12 cellular contexts compared by ENCODE assay signal in the genomic region with DNA sequence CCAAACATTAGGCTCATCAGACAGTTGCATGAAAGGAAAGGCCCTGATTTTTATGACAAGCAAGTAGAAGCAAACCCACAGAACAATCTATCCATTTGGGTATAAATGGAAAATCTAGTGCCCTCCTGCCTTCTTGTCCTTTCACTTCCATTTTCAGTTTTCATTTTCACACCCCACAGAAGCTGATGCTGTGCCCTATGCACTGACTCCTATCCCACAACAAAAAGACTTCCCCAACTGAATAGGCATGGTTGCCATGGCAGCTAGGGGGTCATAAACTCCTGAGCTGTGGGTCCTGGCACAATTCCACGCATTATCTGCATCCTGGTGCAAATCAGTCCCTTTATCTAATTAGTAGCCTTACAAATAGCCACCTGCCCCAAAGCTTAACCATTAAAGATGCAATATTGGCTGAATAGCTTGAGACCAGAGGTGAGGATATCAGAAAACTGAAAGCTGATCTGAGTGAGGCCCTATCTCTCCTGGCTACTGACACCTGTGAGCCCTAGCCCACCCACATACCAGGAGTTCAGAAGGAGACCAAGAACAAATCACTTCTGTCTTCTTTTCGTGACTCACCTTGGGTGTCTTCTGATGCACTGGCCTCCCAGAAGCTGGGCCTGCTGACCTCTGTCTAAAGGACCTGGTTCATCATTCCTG. TPM values are rescaled to one million over a fixed set of nuclear protein-coding genes. Genes with fewer than 3 reads are reported as not detected.
DNase-seq lines count a peak whose midpoint lies in the region; ATAC-seq and TF ChIP-seq lines count a peak whose summit lies in the region.
"Had no signal": no experiment of that assay in that cellular context is flagged by ENCODE, and none has a peak within 500 bp of the region (broad histone marks: within the 10 kb centered on the region; RNA-seq: fewer than 3 reads in every experiment).

No MANE protein-coding gene starts in this region.

- DNase-seq in stimulated activated CD4-positive, alpha-beta T cell treated with anti-CD3 and anti-CD28 coated beads, Interleukin-15, amount 100 ng/mL, for 24 hours, result peak; percentile 11
- no peak for DNase-seq in stimulated activated CD4-positive, alpha-beta T cell treated with anti-CD3 and anti-CD28 coated beads, Interleukin-2, amount 100 ng/mL, for 48 hours
- peak; percentile 45 for DNase-seq in MV-4-11 (lab: John Stamatoyannopoulos, UW)
- DNase-seq in activated T-helper 2 cell treated with anti-CD3 and anti-CD28 coated beads, Interferon-gamma antibody, Interleukin-2, Interleukin-4, amounts not matched to agents 10 μg/mL and 5 μg/mL and 100 μg/mL, durations not matched to agents 14 hours and 24 hours and 36 hours (ENCODE audit: low spot score), result no peak
- no peak for DNase-seq in activated CD4-positive, alpha-beta T cell treated with anti-CD3 and anti-CD28 coated beads, Interleukin-2, amount 50 U/mL, for 4 hours
- no peak for DNase-seq in HuH-7 (ENCODE audit: low spot score)
- no peak for DNase-seq in H9
- DNase-seq: activated CD4-positive, CD25-positive, alpha-beta regulatory T cell treated with anti-CD3 and anti-CD28 coated beads, Interleukin-2, amount 50 U/mL, for 72 hours; posterior cingulate gyrus had no signal

- no peak overlapping the region for H2BK120ac ChIP-seq in H9 (ENCODE audit: low read depth, low read length, poor library complexity, severe bottlenecking)

- no peak overlapping the region for H3K27ac ChIP-seq in H9 (ENCODE audit: insufficient read length, low read depth, low read length)
- H3K27ac ChIP-seq: HL-60 had no signal

- H3K18ac ChIP-seq in H9 (ENCODE audit: insufficient read length, low read depth, low read length), result no peak overlapping the region

- H3K23ac ChIP-seq in H9 (ENCODE audit: insufficient read length, low read depth, low read length), result no peak overlapping the region

- H3K27me3 ChIP-seq in H9 (ENCODE audit: insufficient read depth, low read length), result no peaks in the 10 kb centered on the region

- no peak overlapping the region for H4K5ac ChIP-seq in H9 (ENCODE audit: insufficient read length, low read depth, low read length)

- H3K9me3 ChIP-seq in H9 (ENCODE audit: control insufficient read depth, low read depth, low read length), result peaks cover 21% of the 10 kb centered on the region

- no peak overlapping the region for H3T11ph ChIP-seq in H9 (ENCODE audit: low read length)

- H2BK15ac ChIP-seq in H9 (ENCODE audit: low read depth, low read length), result no peak overlapping the region

- H3K79me2 ChIP-seq in H9 (ENCODE audit: insufficient read depth, low read length), result no peaks in the 10 kb centered on the region

- no peaks in the 10 kb centered on the region for H3K36me3 Mint-ChIP-seq in activated T-helper 2 cell treated with anti-CD3 and anti-CD28 coated beads, Interferon-gamma antibody, Interleukin-2, Interleukin-4, amounts not matched to agents 10 μg/mL and 5 μg/mL and 100 μg/mL, durations not matched to agents 14 hours and 24 hours and 36 hours (ENCODE audit: low read depth)
- peaks cover 28 to 33% (median 31%) of the 10 kb centered on the region in 3 experiments for H3K36me3 Mint-ChIP-seq in H9 (ENCODE audit: insufficient read depth in 1 of 3, low read depth in 3 of 3)
- H3K36me3 Mint-ChIP-seq: CD14-positive monocyte had no signal

- H4K91ac ChIP-seq in H9 (ENCODE audit: insufficient read length, low read depth, low read length), result no peak overlapping the region

- H3K4me3 Mint-ChIP-seq in activated T-helper 2 cell treated with anti-CD3 and anti-CD28 coated beads, Interferon-gamma antibody, Interleukin-2, Interleukin-4, amounts not matched to agents 10 μg/mL and 5 μg/mL and 100 μg/mL, durations not matched to agents 14 hours and 24 hours and 36 hours (ENCODE audit: low read depth), result no peak overlapping the region
- H3K4me3 Mint-ChIP-seq in H9, result no peak overlapping the region
- H3K4me3 Mint-ChIP-seq: CD14-positive monocyte had no signal

- H3K4me1 ChIP-seq in H9 (ENCODE audit: insufficient read depth, low read length), result no peaks in the 10 kb centered on the region; the same call in 1 of the 2 replicates

- no peak overlapping the region for H3K27ac Mint-ChIP-seq in activated T-helper 2 cell treated with anti-CD3 and anti-CD28 coated beads, Interferon-gamma antibody, Interleukin-2, Interleukin-4, amounts not matched to agents 10 μg/mL and 5 μg/mL and 100 μg/mL, durations not matched to agents 14 hours and 24 hours and 36 hours
- peak overlapping the region in 1 of 3 experiments; percentile 45; a peak in 1 of 7 replicates for H3K27ac Mint-ChIP-seq in H9
- H3K27ac Mint-ChIP-seq: CD14-positive monocyte had no signal

- H4K8ac ChIP-seq in H9 (replicated peaks; ENCODE audit: insufficient read length, low read depth, low read length), result no peak overlapping the region

- peaks cover 10% of the 10 kb centered on the region for H3K4me1 Mint-ChIP-seq in activated T-helper 2 cell treated with anti-CD3 and anti-CD28 coated beads, Interferon-gamma antibody, Interleukin-2, Interleukin-4, amounts not matched to agents 10 μg/mL and 5 μg/mL and 100 μg/mL, durations not matched to agents 14 hours and 24 hours and 36 hours (ENCODE audit: low read depth)
- peaks cover 0 to 19% of the 10 kb centered on the region in 2 experiments; a peak in 2 of 4 replicates for H3K4me1 Mint-ChIP-seq in H9

- H3K9ac ChIP-seq in H9 (ENCODE audit: extremely low read depth, insufficient read length, low read length), result no peak overlapping the region

- H2BK20ac ChIP-seq in H9 (ENCODE audit: low read depth, low read length, poor library complexity, severe bottlenecking), result no peak overlapping the region

- no peak overlapping the region for H2AK5ac ChIP-seq in H9 (ENCODE audit: insufficient read length, low read length)

- intact Hi-C loops in activated T-helper 2 cell treated with anti-CD3 and anti-CD28 coated beads, Interferon-gamma antibody, Interleukin-2, Interleukin-4, amounts not matched to agents 10 μg/mL and 5 μg/mL and 100 μg/mL, durations not matched to agents 14 hours and 24 hours and 36 hours (cut with micrococcal nuclease), result no loop called here

- no peak overlapping the region for H3K56ac ChIP-seq in H9 (ENCODE audit: insufficient read length, low read depth, low read length)

- H2BK12ac ChIP-seq in H9 (ENCODE audit: insufficient read length, low read depth, low read length), result no peak overlapping the region

- TF ChIP-seq CTCF in H9 (conservative IDR thresholded peaks at IDR 0.05), result no peak

- H3K9me3 Mint-ChIP-seq in activated T-helper 2 cell treated with anti-CD3 and anti-CD28 coated beads, Interferon-gamma antibody, Interleukin-2, Interleukin-4, amounts not matched to agents 10 μg/mL and 5 μg/mL and 100 μg/mL, durations not matched to agents 14 hours and 24 hours and 36 hours, result no peaks in the 10 kb centered on the region
- peaks cover 24 to 36% of the 10 kb centered on the region in 2 experiments for H3K9me3 Mint-ChIP-seq in H9

- WGBS in H9 (ENCODE audit: extremely low coverage, insufficient read length, low lambda C conversion rate), result no CpG with 5 or more reads among the region's 2 CpGs

- peaks cover 9% of the 10 kb centered on the region for H3K27me3 Mint-ChIP-seq in activated T-helper 2 cell treated with anti-CD3 and anti-CD28 coated beads, Interferon-gamma antibody, Interleukin-2, Interleukin-4, amounts not matched to agents 10 μg/mL and 5 μg/mL and 100 μg/mL, durations not matched to agents 14 hours and 24 hours and 36 hours (ENCODE audit: low read depth)
- no peaks in the 10 kb centered on the region; the same call in none of the 2 replicates for H3K27me3 Mint-ChIP-seq in H9 (ENCODE audit: low read depth)

- no peak overlapping the region for H3K4ac ChIP-seq in H9 (ENCODE audit: low read depth, low read length)

- H3K79me1 ChIP-seq in H9 (ENCODE audit: insufficient read depth, low read depth, low read length, poor library complexity, severe bottlenecking), result no peaks in the 10 kb centered on the region

- H2AFZ ChIP-seq in H9 (ENCODE audit: low read length), result no peak overlapping the region

- H3K14ac ChIP-seq in H9 (ENCODE audit: insufficient read depth, low read length), result no peak overlapping the region

- H3K23me2 ChIP-seq in H9 (ENCODE audit: insufficient read length, low read depth, low read length, poor library complexity, severe bottlenecking), result no peaks in the 10 kb centered on the region

- no peak overlapping the region for H2BK5ac ChIP-seq in H9 (ENCODE audit: insufficient read length, low read length)

- H4K20me1 ChIP-seq in H9 (ENCODE audit: control insufficient read depth, insufficient read depth, insufficient read length), result no peaks in the 10 kb centered on the region

- ATAC-seq in HG02798 (IDR thresholded peaks at IDR 0.05; ENCODE audit: poor library complexity, unreplicated experiment), result peak; percentile 72

- H3K4me2 ChIP-seq in H9 (ENCODE audit: insufficient read depth, insufficient read length, low read length), result no peak overlapping the region

RNA-seq across cellular contexts. Expression of a gene that starts 34.9 kb away (rescaled TPM):
- total RNA-seq in activated T-helper 2 cell treated with anti-CD3 and anti-CD28 coated beads, Interferon-gamma antibody, Interleukin-2, Interleukin-4, amounts not matched to agents 10 μg/mL and 5 μg/mL and 100 μg/mL, durations not matched to agents 14 hours and 24 hours and 36 hours, result not detected in 2 replicates
- total RNA-seq in H9 (2021), result 5.6 and 6.6 TPM in 2 replicates

Comparison
In these comparisons a context has a peak if more than half of its experiments do, and no peak if none do; other contexts are left out.
1. DNase-seq: peak in stimulated activated CD4-positive, alpha-beta T cell treated with anti-CD3 and anti-CD28 coated beads, Interleukin-15, amount 100 ng/mL, for 24 hours (single experiment) and MV-4-11 (single experiment); none in stimulated activated CD4-positive, alpha-beta T cell treated with anti-CD3 and anti-CD28 coated beads, Interleukin-2, amount 100 ng/mL, for 48 hours (0 of 2), activated T-helper 2 cell treated with anti-CD3 and anti-CD28 coated beads, Interferon-gamma antibody, Interleukin-2, Interleukin-4, amounts not matched to agents 10 μg/mL and 5 μg/mL and 100 μg/mL, durations not matched to agents 14 hours and 24 hours and 36 hours (single experiment), activated CD4-positive, alpha-beta T cell treated with anti-CD3 and anti-CD28 coated beads, Interleukin-2, amount 50 U/mL, for 4 hours (0 of 2), HuH-7 (single experiment) and H9 (single experiment).